In genomic region chr12:94753071-94753779, GRCh38 we compare ENCODE assay signal across 14 cellular contexts.
DNase-seq lines count a peak whose midpoint lies in the region; ATAC-seq, FAIRE-seq and TF ChIP-seq lines count a peak whose summit lies in the region.
"Had no signal": no experiment of that assay in that cellular context is flagged by ENCODE, and none has a peak within 500 bp of the region (broad histone marks: within the 10 kb centered on the region; RNA-seq: fewer than 3 reads in every experiment).

No MANE protein-coding gene starts in this region.

- FAIRE-seq in bronchial epithelial cell (lab: Jason Lieb, UNC), result peak; percentile 98
- FAIRE-seq: islet of Langerhans had no signal

- ATAC-seq in left cardiac atrium (peak; percentile 71 to 99), Right ventricle myocardium superior (ENCODE audit: poor library complexity) (no peak), left lobe of liver (peak; percentile 96), HG02798 (IDR thresholded peaks at IDR 0.05; ENCODE audit: poor library complexity, unreplicated experiment) (no peak)
- ATAC-seq: activated T-cell treated with anti-CD3 and anti-CD28 coated beads, Interleukin-2, amount 50 U/mL, for 4 hours had no signal

- H3K27ac ChIP-seq in thyroid gland, result no peak overlapping the region
- H3K27ac ChIP-seq: brain microvascular endothelial cell, SJCRH30 had no signal

- intact Hi-C loops in left cardiac atrium (cut with DNase I), result loop anchor here in 1 of 2 donors (10.0 kb wide), 1 partner anchor 208 kb away; no protein-coding TSS in a partner anchor
- intact Hi-C loops in Right ventricle myocardium superior (cut with DNase I), result loop anchor here (10.0 kb wide), 1 partner anchor 608 kb away; the partner anchor contains the start of gene PLXNC1
- intact Hi-C loops in thyroid gland (cut with DNase I), result no loop called here

- DNase-seq in left cardiac atrium (peak; percentile 54), Right ventricle myocardium superior (no peak), bronchial epithelial cell (ENCODE audit: low read depth) (peak; percentile 56), left lobe of liver (ENCODE audit: low spot score) (peak; percentile 60), thyroid gland (peak; percentile 28 to 29)
- no peak for DNase-seq in activated CD8-positive, alpha-beta memory T cell treated with anti-CD3 and anti-CD28 coated beads, Interleukin-2, amount 50 U/mL, for 4 hours
- no peak for DNase-seq in activated T-cell treated with anti-CD3 and anti-CD28 coated beads, Interleukin-2, amount 50 U/mL, for 1 hour
- DNase-seq: activated B cell treated with CpG ODN at 0.5 μM for 24 hours; activated T-cell treated with anti-CD3 and anti-CD28 coated beads, Interleukin-2, amount 50 U/mL, for 4 hours; brain microvascular endothelial cell; DMS153; SJCRH30 had no signal

- TF ChIP-seq CTCF in bronchial epithelial cell (IDR thresholded peaks at IDR 0.05; ENCODE audit: insufficient read depth, low read length, severe bottlenecking) (peak; percentile 26), thyroid gland (IDR thresholded peaks at IDR 0.05) (peak in 1 of 6 experiments; percentile 9)

- no peaks in the 10 kb centered on the region for H3K27me3 ChIP-seq in bronchial epithelial cell (ENCODE audit: control insufficient read depth, insufficient read depth, low read length)
- no peaks in the 10 kb centered on the region for H3K27me3 ChIP-seq in thyroid gland
- H3K27me3 ChIP-seq: brain microvascular endothelial cell, SJCRH30 had no signal

- H3K4me1 ChIP-seq in thyroid gland, result peaks cover 4 to 11% of the 10 kb centered on the region in 2 donors
- H3K4me1 ChIP-seq: SJCRH30 had no signal

- no peak overlapping the region for H3K4me3 ChIP-seq in bronchial epithelial cell (ENCODE audit: low read depth, low read length)
- no peak overlapping the region for H3K4me3 ChIP-seq in thyroid gland (replicated peaks in 1 of 3)
- H3K4me3 ChIP-seq: SJCRH30 had no signal

- H3K9me3 ChIP-seq in thyroid gland, result no peaks in the 10 kb centered on the region
- H3K9me3 ChIP-seq: SJCRH30 had no signal

- H3K36me3 ChIP-seq in bronchial epithelial cell (ENCODE audit: control insufficient read depth, insufficient read depth, low read length), result no peaks in the 10 kb centered on the region
- H3K36me3 ChIP-seq in thyroid gland, result no peaks in the 10 kb centered on the region
- H3K36me3 ChIP-seq: brain microvascular endothelial cell, SJCRH30 had no signal

- WGBS in thyroid gland, 2 donors, result 80 to 88% methylated on average over 8 of the region's 8 CpGs

- no peak for TF ChIP-seq POLR2A in thyroid gland (IDR thresholded peaks at IDR 0.05)

Comparison
In these comparisons a context has a peak if more than half of its experiments do, and no peak if none do; other contexts are left out.
1. ATAC-seq: peak in left cardiac atrium (2 of 2) and left lobe of liver (single experiment); none in Right ventricle myocardium superior (single experiment) and HG02798 (single experiment).
2. DNase-seq: peak in left cardiac atrium (single experiment), bronchial epithelial cell (single experiment), left lobe of liver (single experiment) and thyroid gland (2 of 2); none in Right ventricle myocardium superior (single experiment), activated CD8-positive, alpha-beta memory T cell treated with anti-CD3 and anti-CD28 coated beads, Interleukin-2, amount 50 U/mL, for 4 hours (single experiment) and activated T-cell treated with anti-CD3 and anti-CD28 coated beads, Interleukin-2, amount 50 U/mL, for 1 hour (single experiment).